ENCODE assay signal across 8 cellular contexts in genomic region chr3:177338697-177339219, GRCh38.
A peak's percentile ranks its signal among the peaks of the same experiment; 100 is the strongest.
DNase-seq lines count a peak whose midpoint lies in the region; ATAC-seq and TF ChIP-seq lines count a peak whose summit lies in the region.

No MANE protein-coding gene starts in this region.

- peaks cover 4% of the 10 kb centered on the region for H3K36me3 ChIP-seq in mucosa of descending colon (ENCODE audit: low read depth)

- DNase-seq in WTC11 (ENCODE audit: low spot score): no peak
- DNase-seq in mucosa of descending colon: peak in 1 of 3 donors; percentile 62
- no peak for DNase-seq in RKO (ENCODE audit: low spot score)
- DNase-seq in stimulated activated CD4-positive, alpha-beta T cell treated with anti-CD3 and anti-CD28 coated beads, Interleukin-4, amount 100 ng/mL, for 4 hours: no peak
- no peak for DNase-seq in NCI-H69 (lab: John Stamatoyannopoulos, UW)
- no peak for DNase-seq in T-helper 17 cell

- TF ChIP-seq CTCF in WTC11 (IDR thresholded peaks at IDR 0.05): no peak
- TF ChIP-seq CTCF in mucosa of descending colon (IDR thresholded peaks at IDR 0.05): no peak

- H3K4me3 Mint-ChIP-seq in WTC11 (no peak overlapping the region), T-helper 17 cell (no peak overlapping the region)

- no peaks in the 10 kb centered on the region for H3K9me3 Mint-ChIP-seq in WTC11

- H3K36me3 Mint-ChIP-seq in WTC11 (no peaks in the 10 kb centered on the region), T-helper 17 cell (ENCODE audit: low read depth) (no peaks in the 10 kb centered on the region)

- ATAC-seq in GM18505 (IDR thresholded peaks at IDR 0.05; ENCODE audit: unreplicated experiment): peak; percentile 36
- peak; percentile 41 for ATAC-seq in HG03135 (IDR thresholded peaks at IDR 0.05; ENCODE audit: unreplicated experiment)
- ATAC-seq in WTC11: no peak
- ATAC-seq in mucosa of descending colon: peak; percentile 87
- ATAC-seq in T-helper 17 cell: no peak

- H3K27me3 Mint-ChIP-seq in WTC11 (ENCODE audit: low read depth) (peaks cover 38% of the 10 kb centered on the region), T-helper 17 cell (no peaks in the 10 kb centered on the region)

- H3K4me1 Mint-ChIP-seq in WTC11 (no peaks in the 10 kb centered on the region), T-helper 17 cell (peaks cover 9% of the 10 kb centered on the region)

- no peak overlapping the region for H3K4me3 ChIP-seq in mucosa of descending colon

- no peak for TF ChIP-seq POLR2A in GM18505 (IDR thresholded peaks at IDR 0.05; ENCODE audit: borderline replicate concordance, extremely low read depth, insufficient read depth, insufficient read length)

- H3K27ac Mint-ChIP-seq in WTC11 (no peak overlapping the region), T-helper 17 cell (no peak overlapping the region)

- POLR2A ChIA-PET in WTC11 (lab: Charles Lee): no interaction called here

- intact Hi-C loops in mucosa of descending colon (cut with DNase I, micrococcal nuclease): loop anchor here in 1 of 2 donors (5.0 kb wide), 1 partner anchor 36 kb away; no protein-coding TSS in a partner anchor

- peaks cover 56% of the 10 kb centered on the region for H3K4me1 ChIP-seq in mucosa of descending colon (ENCODE audit: low read depth)

- H3K9me3 ChIP-seq in mucosa of descending colon: no peaks in the 10 kb centered on the region
- H3K9me3 ChIP-seq in T-helper 17 cell (ENCODE audit: control insufficient read depth, low read length, poor library complexity, severe bottlenecking): no peaks in the 10 kb centered on the region

- CTCF ChIA-PET in WTC11 (lab: Charles Lee): no interaction called here

TF ChIP-seq in WTC11, 78 proteins besides CTCF, POLR2A, EP300 and RAD21:
- no peak for TF ChIP-seq ZNF416 (CRISPR knock-in tag; IDR thresholded peaks at IDR 0.05)
- peak; percentile 52; the same call in 1 of the 2 replicates for TF ChIP-seq GABPB1 (CRISPR knock-in tag; IDR thresholded peaks at IDR 0.05)
TF ChIP-seq in WTC11: peak in this region for 1.

Comparison
In these comparisons a context has a peak if more than half of its experiments do, and no peak if none do; other contexts are left out.
1. ATAC-seq: peak in GM18505 (single experiment), HG03135 (single experiment) and mucosa of descending colon (single experiment); none in WTC11 (single experiment) and T-helper 17 cell (single experiment).